25 cellular contexts compared by ENCODE assay signal in the genomic region with DNA sequence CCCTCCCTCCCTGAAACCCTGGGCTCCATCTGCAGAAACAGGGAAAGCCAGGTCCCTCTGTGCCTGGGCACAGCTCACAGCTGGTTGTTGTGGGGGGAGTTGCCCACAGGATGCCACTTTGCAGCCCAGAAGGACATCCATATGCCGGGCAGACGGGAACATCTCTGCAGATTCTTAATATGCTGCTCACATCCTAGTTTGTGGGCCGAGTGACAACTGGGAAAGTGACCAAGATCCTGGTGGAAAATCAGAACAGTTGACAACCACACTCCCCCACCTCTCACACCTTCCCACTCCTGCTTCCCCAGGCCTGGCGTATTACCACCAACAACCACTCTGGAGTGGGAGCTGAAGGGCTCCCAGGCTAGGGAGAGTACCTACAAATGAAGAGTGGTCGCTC. TPM values are rescaled to one million over a fixed set of nuclear protein-coding genes. Genes with fewer than 3 reads are reported as not detected.
"Had no signal": no experiment of that assay in that cellular context is flagged by ENCODE, and none has a peak within 500 bp of the region (broad histone marks: within the 10 kb centered on the region; RNA-seq: fewer than 3 reads in every experiment).

No MANE protein-coding gene starts in this region.

- H3K4me1 ChIP-seq: adrenal gland, gastrocnemius medialis, left ventricle myocardium inferior, parathyroid adenoma, right lobe of liver had no signal

- H3K27ac ChIP-seq: adrenal gland, gastrocnemius medialis, left ventricle myocardium inferior, neutrophil, parathyroid adenoma, right lobe of liver, thoracic aorta, vagina had no signal

- DNase-seq: activated CD4-positive, alpha-beta T cell treated with anti-CD3 and anti-CD28 coated beads for 1 hour; activated CD4-positive, alpha-beta T cell treated with anti-CD3 and anti-CD28 coated beads, Interleukin-2, amount 50 U/mL, for 1 hour; activated CD8-positive, alpha-beta T cell treated with anti-CD3 and anti-CD28 coated beads, Interleukin-2, amount 10 ng/mL, durations not matched to agents 7 days and 5 days; activated T-cell treated with anti-CD3 and anti-CD28 coated beads, Interleukin-2, amount 50 U/mL, for 1 hour; effector CD4-positive, alpha-beta T cell; erythroblast; gastrocnemius medialis; left ventricle myocardium inferior; right lobe of liver; small intestine; stimulated activated CD4-positive, alpha-beta T cell treated with anti-CD3 and anti-CD28 coated beads, Interleukin-2, amount 100 ng/mL, for 24 hours; T-helper 1 cell had no signal

- H3K79me2 ChIP-seq: parathyroid adenoma had no signal

- H3K36me3 Mint-ChIP-seq: activated naive CD8-positive, alpha-beta T cell; mesothelial cell of epicardium; natural killer cell treated with Interleukin-12 subunit alpha and Interleukin-12 subunit beta and Interleukin-15 and Interleukin-18, amount 100 ng/mL, for 72 hours; stimulated activated effector memory CD8-positive, alpha-beta T cell treated with anti-CD3 and anti-CD28 coated beads, Interleukin-12 subunit alpha, Interleukin-12 subunit beta, amount 100 ng/mL, for 72 hours; type B pancreatic cell had no signal

- H2AFZ ChIP-seq: parathyroid adenoma had no signal

- H3K36me3 ChIP-seq: adrenal gland, gastrocnemius medialis, left ventricle myocardium inferior, neutrophil, right lobe of liver, thoracic aorta, vagina had no signal

- H3K4me1 Mint-ChIP-seq: stimulated activated effector memory CD8-positive, alpha-beta T cell treated with anti-CD3 and anti-CD28 coated beads, Interleukin-12 subunit alpha, Interleukin-12 subunit beta, amount 100 ng/mL, for 72 hours had no signal

- H3K27me3 ChIP-seq: adrenal gland, gastrocnemius medialis, neutrophil, right lobe of liver, vagina had no signal

- H3K9me3 ChIP-seq: adrenal gland, gastrocnemius medialis, left ventricle myocardium inferior, neutrophil, right lobe of liver, thoracic aorta, vagina had no signal

- H3K4me3 ChIP-seq: adrenal gland, gastrocnemius medialis, left ventricle myocardium inferior, right lobe of liver, thoracic aorta, vagina had no signal

- H3K4me3 Mint-ChIP-seq: activated CD8-positive, alpha-beta T cell treated with anti-CD3 and anti-CD28 coated beads, Interleukin-2, amount 10 ng/mL, durations not matched to agents 7 days and 5 days; activated naive CD8-positive, alpha-beta T cell; mesothelial cell of epicardium; natural killer cell treated with Interleukin-12 subunit alpha and Interleukin-12 subunit beta and Interleukin-15 and Interleukin-18, amount 100 ng/mL, for 72 hours; stimulated activated effector memory CD8-positive, alpha-beta T cell treated with anti-CD3 and anti-CD28 coated beads, Interleukin-12 subunit alpha, Interleukin-12 subunit beta, amount 100 ng/mL, for 72 hours; type B pancreatic cell had no signal

- H3K9ac ChIP-seq: parathyroid adenoma had no signal

- H3K27me3 Mint-ChIP-seq: activated naive CD8-positive, alpha-beta T cell; natural killer cell treated with Interleukin-12 subunit alpha and Interleukin-12 subunit beta and Interleukin-15 and Interleukin-18, amount 100 ng/mL, for 72 hours; type B pancreatic cell had no signal

- H3K27ac Mint-ChIP-seq: activated CD8-positive, alpha-beta T cell treated with anti-CD3 and anti-CD28 coated beads, Interleukin-2, amount 10 ng/mL, durations not matched to agents 7 days and 5 days; activated naive CD8-positive, alpha-beta T cell; mesothelial cell of epicardium; natural killer cell treated with Interleukin-12 subunit alpha and Interleukin-12 subunit beta and Interleukin-15 and Interleukin-18, amount 100 ng/mL, for 72 hours; stimulated activated effector memory CD8-positive, alpha-beta T cell treated with anti-CD3 and anti-CD28 coated beads, Interleukin-12 subunit alpha, Interleukin-12 subunit beta, amount 100 ng/mL, for 72 hours; type B pancreatic cell had no signal

- H3K9me3 Mint-ChIP-seq: mesothelial cell of epicardium; natural killer cell treated with Interleukin-12 subunit alpha and Interleukin-12 subunit beta and Interleukin-15 and Interleukin-18, amount 100 ng/mL, for 72 hours; stimulated activated effector memory CD8-positive, alpha-beta T cell treated with anti-CD3 and anti-CD28 coated beads, Interleukin-12 subunit alpha, Interleukin-12 subunit beta, amount 100 ng/mL, for 72 hours; type B pancreatic cell had no signal

- ATAC-seq: activated CD8-positive, alpha-beta T cell treated with anti-CD3 and anti-CD28 coated beads, Interleukin-2, amount 10 ng/mL, durations not matched to agents 7 days and 5 days; gastrocnemius medialis; natural killer cell treated with Interleukin-12 subunit alpha and Interleukin-12 subunit beta and Interleukin-15 and Interleukin-18, amount 100 ng/mL, for 72 hours; right lobe of liver; stimulated activated effector memory CD8-positive, alpha-beta T cell treated with anti-CD3 and anti-CD28 coated beads, Interleukin-12 subunit alpha, Interleukin-12 subunit beta, amount 100 ng/mL, for 72 hours had no signal

RNA-seq across cellular contexts. Expression of a gene that starts 7.3 kb away (rescaled TPM):
- total RNA-seq: activated CD8-positive, alpha-beta T cell treated with anti-CD3 and anti-CD28 coated beads, Interleukin-2, amount 10 ng/mL, durations not matched to agents 7 days and 5 days; astrocyte; chondrocyte; gastrocnemius medialis; left ventricle myocardium inferior; lung microvascular endothelial cell; mesothelial cell of epicardium; natural killer cell treated with Interleukin-12 subunit alpha and Interleukin-12 subunit beta and Interleukin-15 and Interleukin-18, amount 100 ng/mL, for 72 hours; right lobe of liver; thoracic aorta; vagina had no signal
